In genomic region chr16:72083778-72084404, GRCh38 we compare ENCODE assay signal across 21 cellular contexts. TPM values are rescaled to one million over a fixed set of nuclear protein-coding genes. Genes with fewer than 3 reads are reported as not detected.
DNase-seq lines count a peak whose midpoint lies in the region; ATAC-seq, FAIRE-seq and TF ChIP-seq lines count a peak whose summit lies in the region.
"Had no signal": no experiment of that assay in that cellular context is flagged by ENCODE, and none has a peak within 500 bp of the region (broad histone marks: within the 10 kb centered on the region; RNA-seq: fewer than 3 reads in every experiment).

No MANE protein-coding gene starts in this region.

- no peak overlapping the region for H2AFZ ChIP-seq in GM23248

- H3K9me2 ChIP-seq in GM23248 (ENCODE audit: insufficient read depth): no peaks in the 10 kb centered on the region

- H3K4me2 ChIP-seq in GM23248 (ENCODE audit: unreplicated experiment): no peak overlapping the region
- H3K4me2 ChIP-seq: A549 had no signal

- no peak overlapping the region for H3K9ac ChIP-seq in GM23248

- intact Hi-C loops in right lobe of liver (cut with DNase I): no loop called here

- H3K27ac ChIP-seq in right lobe of liver (peak overlapping the region in 1 of 3 donors; percentile 27), GM23248 (no peak overlapping the region)
- H3K27ac ChIP-seq: A549, C4-2B had no signal

- TF ChIP-seq POLR2A in right lobe of liver (IDR thresholded peaks at IDR 0.05): no peak

- H3F3A ChIP-seq in GM23248 (ENCODE audit: insufficient read depth): no peaks in the 10 kb centered on the region; the same call in 1 of the 2 replicates

- H3K4me3 ChIP-seq in right lobe of liver (no peak overlapping the region), GM23248 (no peak overlapping the region)
- H3K4me3 ChIP-seq: A549 had no signal

- 37% methylated on average over 3 of the region's 3 CpGs for WGBS in right lobe of liver (ENCODE audit: insufficient coverage, low coverage, low lambda C conversion rate, missing lambda C conversion rate)
- 68% methylated on average over 3 of the region's 3 CpGs for WGBS in GM23248 (ENCODE audit: low coverage in 1 of 2, low lambda C conversion rate in 2 of 2, missing lambda C conversion rate in 2 of 2), 2 experiments

- FAIRE-seq in frontal cortex (lab: Jason Lieb, UNC): no peak
- FAIRE-seq: A549, G401.6, GM12891, H54 had no signal

- no peaks in the 10 kb centered on the region for H3K79me2 ChIP-seq in GM23248 (ENCODE audit: insufficient read depth)

- DNase-seq in MV-4-11 (lab: John Stamatoyannopoulos, UW) (peak; percentile 16), amniotic epithelial cell (ENCODE audit: low read depth) (peak; percentile 31), kidney glomerular epithelial cell (lab: John Stamatoyannopoulos, UW) (peak; percentile 1), right lobe of liver (no peak), GM23248 (no peak), frontal cortex (ENCODE audit: low spot score in 2 of 2) (no peak)
- DNase-seq: BE2C; CD4-positive, alpha-beta memory T cell; DMS153; DMS79 treated with DMSO at 0.1 percent for 48 hours; EL had no signal

- no peaks in the 10 kb centered on the region for H4K20me1 ChIP-seq in GM23248 (ENCODE audit: insufficient read depth)

- in situ Hi-C loops in GM23248 (cut with MboI): no loop called here

- no peak for TF ChIP-seq CTCF in right lobe of liver (IDR thresholded peaks at IDR 0.05)

- H3K36me3 ChIP-seq in right lobe of liver: peaks cover 7 to 28% (median 17%) of the 10 kb centered on the region in 4 donors
- peaks cover 27% of the 10 kb centered on the region for H3K36me3 ChIP-seq in GM23248 (ENCODE audit: low read depth)

- no peaks in the 10 kb centered on the region for H3K9me3 ChIP-seq in right lobe of liver
- H3K9me3 ChIP-seq in GM23248 (ENCODE audit: low read depth): no peaks in the 10 kb centered on the region
- H3K9me3 ChIP-seq: BE2C had no signal

- ATAC-seq in right lobe of liver (peak; percentile 72 to 94 (median 89)), GM18498 (IDR thresholded peaks at IDR 0.05; ENCODE audit: unreplicated experiment) (no peak)
- ATAC-seq: A549, HCT116 had no signal

- H3K27me3 ChIP-seq in right lobe of liver: no peaks in the 10 kb centered on the region
- no peaks in the 10 kb centered on the region for H3K27me3 ChIP-seq in GM23248 (replicated peaks; ENCODE audit: insufficient read depth)
- H3K27me3 ChIP-seq: BE2C had no signal

- peaks cover 0 to 11% (median 5%) of the 10 kb centered on the region in 4 donors for H3K4me1 ChIP-seq in right lobe of liver
- no peaks in the 10 kb centered on the region for H3K4me1 ChIP-seq in GM23248 (ENCODE audit: insufficient read depth)
- H3K4me1 ChIP-seq: BE2C had no signal

RNA-seq across cellular contexts. Expression of gene TXNL4B, which starts 9.5 kb away (rescaled TPM):
- total RNA-seq in right lobe of liver (10 to 100 TPM in 2 of 6 experiments, 1 to 10 TPM in 4; 5.5 to 11.6 (median 8.2) TPM), frontal cortex (10.2 TPM)
- 6.6 and 10.1 TPM in 2 replicates for total RNA-seq in GM23248 (2014; rRNA removed; shearing (Covaris generic))
- 9.1 and 10.0 TPM in 2 replicates for polyA plus RNA-seq in GM23248 (2016; fragmentation: Nextera tagmentation; extraction: Ambion mirVana)

RNA-seq across cellular contexts. Expression of gene DHX38, which starts 9.8 kb away (rescaled TPM):
- total RNA-seq in right lobe of liver: 10 to 100 TPM; 22.2 to 29.8 (median 23.3) TPM
- 30.1 and 31.5 TPM in 2 replicates for total RNA-seq in GM23248 (2014; rRNA removed; shearing (Covaris generic))
- polyA plus RNA-seq in GM23248 (2016; fragmentation: Nextera tagmentation; extraction: Ambion mirVana): 23.1 and 23.7 TPM in 2 replicates
- total RNA-seq in frontal cortex: 57.1 TPM

RNA-seq across cellular contexts. Expression of gene HPR, which starts 20.9 kb away (rescaled TPM):
- total RNA-seq in right lobe of liver (100 to 1,000 TPM; 115 to 337 (median 142) TPM), frontal cortex (under 0.01 TPM)
- total RNA-seq in GM23248 (2014; rRNA removed; shearing (Covaris generic)): not detected in 2 replicates
- not detected in 2 replicates for polyA plus RNA-seq in GM23248 (2016; fragmentation: Nextera tagmentation; extraction: Ambion mirVana)
- total RNA-seq: CD4-positive, alpha-beta memory T cell; HT-29 had no signal
- polyA plus RNA-seq: A549; AG04450; CD4-positive, alpha-beta memory T cell; IgD-negative memory B cell had no signal

RNA-seq across cellular contexts. Expression of gene HP, which starts 29.6 kb away (rescaled TPM):
- total RNA-seq in right lobe of liver (over 10,000 TPM; 42,048 to 58,242 (median 47,923) TPM), frontal cortex (0.41 TPM)
- not detected in 2 replicates for total RNA-seq in GM23248 (2014; rRNA removed; shearing (Covaris generic))
- polyA plus RNA-seq in GM23248 (2016; fragmentation: Nextera tagmentation; extraction: Ambion mirVana): not detected in 2 replicates
- total RNA-seq: CD4-positive, alpha-beta memory T cell; HT-29 had no signal
- polyA plus RNA-seq: AG04450; CD4-positive, alpha-beta memory T cell; IgD-negative memory B cell had no signal

Comparison
In these comparisons a context has a peak if more than half of its experiments do, and no peak if none do; other contexts are left out.
1. DNase-seq: peak in MV-4-11 (single experiment), amniotic epithelial cell (single experiment) and kidney glomerular epithelial cell (single experiment); none in right lobe of liver (0 of 3), GM23248 (single experiment) and frontal cortex (0 of 2).
2. RNA of gene HPR, which starts 20.9 kb away (total RNA-seq): 115 to 337 TPM in right lobe of liver; not detected in GM23248 and under 0.01 TPM in frontal cortex (single experiment); every median in the first group is over 100 times any median in the second.